In the genomic region with DNA sequence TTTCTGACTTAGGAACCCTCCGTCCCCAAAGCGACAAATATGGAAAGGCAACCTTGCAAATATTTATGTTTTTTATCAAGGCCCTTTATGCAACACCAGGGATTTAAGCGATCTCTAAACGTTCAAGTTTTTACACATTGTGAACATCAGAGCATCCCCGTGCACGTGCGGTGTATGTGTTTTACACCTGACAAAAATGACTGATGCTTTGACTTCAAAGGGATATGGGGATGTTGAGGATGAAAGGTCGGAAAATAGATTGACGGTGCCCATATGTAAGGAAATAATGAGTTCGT, we compare ENCODE assay signal across 8 cellular contexts. TPM values are rescaled to one million over a fixed set of nuclear protein-coding genes. Genes with fewer than 3 reads are reported as not detected.
DNase-seq lines count a peak whose midpoint lies in the region; ATAC-seq, FAIRE-seq and TF ChIP-seq lines count a peak whose summit lies in the region.

No MANE protein-coding gene starts in this region.

- peak overlapping the region in 1 of 3 donors; percentile 99 for H3K27ac Mint-ChIP-seq in IgD-negative memory B cell
- H3K27ac Mint-ChIP-seq in chondrocyte (ENCODE audit: unreplicated experiment), result peak overlapping the region; percentile 72

- peak overlapping the region; percentile 98 for H3K4me2 ChIP-seq in A549

- H3K27me3 ChIP-seq in mucosa of stomach (ENCODE audit: control insufficient read depth, insufficient read depth, low read length), result no peaks in the 10 kb centered on the region

- peak overlapping the region; percentile 74 for H3K4me3 ChIP-seq in A549
- H3K4me3 ChIP-seq in mucosa of stomach (ENCODE audit: low read length), result peak overlapping the region; percentile 91

- 80% methylated on average over 10 of the region's 10 CpGs for WGBS in A549 (ENCODE audit: missing lambda C conversion rate)

- DNase-seq in A549 (ENCODE audit: low read depth in 1 of 2, low spot score in 1 of 2), result no peak
- DNase-seq in chondrocyte (ENCODE audit: low spot score), result no peak
- no peak for DNase-seq in NCI-H345 (lab: John Stamatoyannopoulos, UW)
- no peak for DNase-seq in kidney tubule cell (ENCODE audit: low spot score)

- no peak for TF ChIP-seq EP300 in A549 (IDR thresholded peaks at IDR 0.05)

- H3K4me3 Mint-ChIP-seq in IgD-negative memory B cell, result peak overlapping the region in 3 of 4 donors; percentile 89 to 91 (median 91)
- peak overlapping the region; percentile 77 for H3K4me3 Mint-ChIP-seq in chondrocyte (ENCODE audit: unreplicated experiment)

- POLR2A ChIA-PET in A549 (lab: Yijun Ruan, JAX), result no interaction called here

- no peaks in the 10 kb centered on the region for H3K36me3 ChIP-seq in mucosa of stomach (ENCODE audit: control insufficient read depth, insufficient read depth, low read length)

- H3K27me3 Mint-ChIP-seq in IgD-negative memory B cell (no peaks in the 10 kb centered on the region), chondrocyte (ENCODE audit: low read depth) (no peaks in the 10 kb centered on the region)

- no peaks in the 10 kb centered on the region for H3K9me3 ChIP-seq in A549
- no peaks in the 10 kb centered on the region for H3K9me3 ChIP-seq in mucosa of stomach (ENCODE audit: control insufficient read depth, low read length)

- no peak for FAIRE-seq in A549 (lab: Jason Lieb, UNC)

- H3K4me1 Mint-ChIP-seq in IgD-negative memory B cell (peaks cover 17 to 25% (median 19%) of the 10 kb centered on the region in 3 donors), chondrocyte (ENCODE audit: low read depth) (peaks cover 36% of the 10 kb centered on the region)

- no peaks in the 10 kb centered on the region for H3K9me3 Mint-ChIP-seq in IgD-negative memory B cell
- H3K9me3 Mint-ChIP-seq in chondrocyte (ENCODE audit: low read depth), result no peaks in the 10 kb centered on the region

- TF ChIP-seq RAD21 in A549 (conservative IDR thresholded peaks at IDR 0.05 in 1 of 2, IDR thresholded peaks at IDR 0.05 in 1 of 2), result no peak

- CTCF ChIA-PET in A549 (lab: Yijun Ruan, JAX), result interaction anchor here (0.6 kb wide), 1 partner anchor 344 kb away, joined by 4 read pairs; no protein-coding TSS in a partner anchor

- TF ChIP-seq CTCF in A549 (IDR thresholded peaks at IDR 0.05), result no peak
- no peak for TF ChIP-seq CTCF in chondrocyte (IDR thresholded peaks at IDR 0.05)

- H3K9ac ChIP-seq in mucosa of stomach (ENCODE audit: low read length), result peak overlapping the region; percentile 86

- TF ChIP-seq POLR2A in A549 (IDR thresholded peaks at IDR 0.05; ENCODE audit: low read length), result no peak

- H3K4me1 ChIP-seq in A549, result peaks cover 6% of the 10 kb centered on the region; the same call in 2 of the 3 replicates
- peaks cover 11% of the 10 kb centered on the region for H3K4me1 ChIP-seq in mucosa of stomach (ENCODE audit: control insufficient read depth, insufficient read depth, low read length)

- H3K36me3 Mint-ChIP-seq in IgD-negative memory B cell (no peaks in the 10 kb centered on the region), chondrocyte (ENCODE audit: low read depth) (no peaks in the 10 kb centered on the region)

- ATAC-seq in A549 (no peak), HG02852 (IDR thresholded peaks at IDR 0.05; ENCODE audit: unreplicated experiment) (no peak), GM18909 (IDR thresholded peaks at IDR 0.05; ENCODE audit: poor library complexity, unreplicated experiment) (no peak)

- peak overlapping the region; percentile 86 to 98 for H3K27ac ChIP-seq in A549

TF ChIP-seq in A549, 52 proteins besides CTCF, POLR2A, EP300 and RAD21:
- TF ChIP-seq CEBPB (IDR thresholded peaks at IDR 0.05) (no peak), SREBF2 (IDR thresholded peaks at IDR 0.05) (no peak), RFX5 (IDR thresholded peaks at IDR 0.05) (no peak), ESRRA (IDR thresholded peaks at IDR 0.05; ENCODE audit: borderline replicate concordance, low read length) (no peak), TFCP2L1 (CRISPR knock-in tag; IDR thresholded peaks at IDR 0.05) (no peak), GATA3 (IDR thresholded peaks at IDR 0.05; ENCODE audit: borderline replicate concordance) (no peak), CHD2 (IDR thresholded peaks at IDR 0.05; ENCODE audit: low read length, partially characterized antibody) (no peak), RARB (CRISPR knock-in tag; IDR thresholded peaks at IDR 0.05) (no peak), BHLHE40 (IDR thresholded peaks at IDR 0.05; ENCODE audit: low read depth, low read length) (no peak), HOXA7 (CRISPR knock-in tag; IDR thresholded peaks at IDR 0.05) (no peak), FOSL2 (IDR thresholded peaks at IDR 0.05) (no peak), FOSL2 (CRISPR knock-in tag; IDR thresholded peaks at IDR 0.05) (no peak), FOXS1 (CRISPR knock-in tag; IDR thresholded peaks at IDR 0.05) (no peak), ZC3H11A (IDR thresholded peaks at IDR 0.05) (no peak), POLR2AphosphoS2 (conservative IDR thresholded peaks at IDR 0.05; ENCODE audit: low read length) (no peak), HOXB5 (CRISPR knock-in tag; IDR thresholded peaks at IDR 0.05) (no peak), CBX8 (IDR thresholded peaks at IDR 0.05) (no peak), RCOR1 (IDR thresholded peaks at IDR 0.05; ENCODE audit: low read depth, low read length) (no peak), ZNF302 (CRISPR knock-in tag; IDR thresholded peaks at IDR 0.05) (no peak), ZFP36 (IDR thresholded peaks at IDR 0.05; ENCODE audit: borderline replicate concordance, partially characterized antibody) (no peak)
- TF ChIP-seq, protein P1, sequence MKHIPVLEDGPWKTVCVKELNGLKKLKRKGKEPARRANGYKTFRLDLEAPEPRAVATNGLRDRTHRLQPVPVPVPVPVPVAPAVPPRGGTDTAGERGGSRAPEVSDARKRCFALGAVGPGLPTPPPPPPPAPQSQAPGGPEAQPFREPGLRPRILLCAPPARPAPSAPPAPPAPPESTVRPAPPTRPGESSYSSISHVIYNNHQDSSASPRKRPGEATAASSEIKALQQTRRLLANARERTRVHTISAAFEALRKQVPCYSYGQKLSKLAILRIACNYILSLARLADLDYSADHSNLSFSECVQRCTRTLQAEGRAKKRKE (CRISPR knock-in tag; IDR thresholded peaks at IDR 0.05; ENCODE audit: low read depth), result no peak

RNA-seq across cellular contexts. Expression of a gene that starts 0.8 kb away (rescaled TPM):
- polyA plus RNA-seq in A549 (2011; rRNA removed), result 16.2 and 16.8 TPM in 2 replicates
- polyA plus RNA-seq in A549 (2012; cell fraction: cytosol; rRNA removed), result 3.8 and 5.1 TPM in 2 replicates
- polyA plus RNA-seq in A549 (2012; cell fraction: nucleus; rRNA removed), result 3.3 and 5.1 TPM in 2 replicates
- 9.3 to 11.1 TPM (median 10.1 TPM) in 3 replicates for polyA plus RNA-seq in A549 (2017; fragmentation: RNase III; extraction: RNeasy Plus Mini Kit Qiagen cat#74134 plus additional on column Dnase treatment)
- 14.5 and 15.1 TPM in 2 replicates for polyA minus RNA-seq in A549 (2011; rRNA and poly(A)+ RNA removed)
- polyA plus RNA-seq in IgD-negative memory B cell, result 1.6 TPM
- 14.3 to 15.1 TPM (median 14.3 TPM) in 3 replicates for total RNA-seq in chondrocyte

RNA-seq across cellular contexts. Expression of a gene that starts 2.0 kb away (rescaled TPM):
- 8.8 and 9.2 TPM in 2 replicates for polyA plus RNA-seq in A549 (2011; rRNA removed)
- 2.2 and 2.5 TPM in 2 replicates for polyA plus RNA-seq in A549 (2012; cell fraction: cytosol; rRNA removed)
- polyA plus RNA-seq in A549 (2012; cell fraction: nucleus; rRNA removed), result 2.8 and 4.7 TPM in 2 replicates
- polyA plus RNA-seq in A549 (2017; fragmentation: RNase III; extraction: RNeasy Plus Mini Kit Qiagen cat#74134 plus additional on column Dnase treatment), result 5.0 to 6.3 TPM (median 5.2 TPM) in 3 replicates
- polyA minus RNA-seq in A549 (2011; rRNA and poly(A)+ RNA removed), result 2.9 and 3.9 TPM in 2 replicates
- polyA plus RNA-seq in IgD-negative memory B cell, result 8.8 TPM
- total RNA-seq in chondrocyte, result 4.5 to 8.3 TPM (median 4.8 TPM) in 3 replicates
